In genomic region chr6:113082691-113083090, GRCh38 we compare ENCODE assay signal across 17 cellular contexts.
DNase-seq lines count a peak whose midpoint lies in the region; ATAC-seq and TF ChIP-seq lines count a peak whose summit lies in the region.
"Had no signal": no experiment of that assay in that cellular context is flagged by ENCODE, and none has a peak within 500 bp of the region (broad histone marks: within the 10 kb centered on the region; RNA-seq: fewer than 3 reads in every experiment).

No MANE protein-coding gene starts in this region.

- H3K4me1 ChIP-seq in IMR-90 (ENCODE audit: control insufficient read depth, insufficient read depth, low read length): no peaks in the 10 kb centered on the region
- no peaks in the 10 kb centered on the region for H3K4me1 ChIP-seq in mesendoderm (ENCODE audit: control insufficient read depth, low read depth, low read length)
- H3K4me1 ChIP-seq in mesenchymal stem cell (ENCODE audit: control insufficient read depth, insufficient read depth, low read depth, low read length): no peaks in the 10 kb centered on the region
- H3K4me1 ChIP-seq: colonic mucosa had no signal

- no peak overlapping the region for H3K14ac ChIP-seq in IMR-90 (replicated peaks; ENCODE audit: low read depth, low read length)
- H3K14ac ChIP-seq in mesenchymal stem cell (ENCODE audit: low read length in 2 of 2): no peak overlapping the region

- no peak overlapping the region for H3K18ac ChIP-seq in IMR-90 (ENCODE audit: low read depth, low read length)
- no peak overlapping the region for H3K18ac ChIP-seq in mesendoderm (ENCODE audit: low read length)
- H3K18ac ChIP-seq in mesenchymal stem cell (ENCODE audit: low read depth in 1 of 2, low read length in 2 of 2): no peak overlapping the region

- H3K23ac ChIP-seq in IMR-90 (ENCODE audit: low read depth, low read length) (no peak overlapping the region), mesendoderm (ENCODE audit: low read length) (no peak overlapping the region), mesenchymal stem cell (ENCODE audit: low read length in 2 of 2) (no peak overlapping the region)

- H4K8ac ChIP-seq in IMR-90 (ENCODE audit: low read depth in 2 of 2, low read length in 2 of 2) (no peak overlapping the region), mesendoderm (ENCODE audit: low read depth, low read length) (no peak overlapping the region), mesenchymal stem cell (ENCODE audit: low read length) (no peak overlapping the region)

- TF ChIP-seq CTCF in AG10803 (conservative IDR thresholded peaks at IDR 0.05; ENCODE audit: low read length): no peak
- no peak for TF ChIP-seq CTCF in IMR-90 (conservative IDR thresholded peaks at IDR 0.05; ENCODE audit: low read depth, low read length)

- H4K91ac ChIP-seq in IMR-90 (ENCODE audit: insufficient read depth, low read depth, low read length): no peak overlapping the region
- no peak overlapping the region for H4K91ac ChIP-seq in mesenchymal stem cell (ENCODE audit: low read length)

- H2BK120ac ChIP-seq in IMR-90 (ENCODE audit: low read depth, low read length) (no peak overlapping the region), mesendoderm (ENCODE audit: low read depth, low read length) (no peak overlapping the region), mesenchymal stem cell (ENCODE audit: low read depth, low read length) (no peak overlapping the region)

- H3K9ac ChIP-seq in IMR-90 (ENCODE audit: low read depth, low read length) (no peak overlapping the region), mesendoderm (ENCODE audit: low read length) (no peak overlapping the region), mesenchymal stem cell (ENCODE audit: low read length) (no peak overlapping the region)

- DNase-seq in AG10803 (ENCODE audit: low read depth) (peak; percentile 59), IMR-90 (peak; percentile 69), dermis blood vessel endothelial cell (peak; percentile 36), mesendoderm (peak; percentile 4), OCI-M1 (lab: John Stamatoyannopoulos, UW) (no peak), mesenchymal stem cell (no peak), HT-29 (ENCODE audit: low spot score) (no peak)
- DNase-seq: activated CD4-positive, alpha-beta T cell treated with anti-CD3 and anti-CD28 coated beads, Interleukin-2, amount 50 U/mL, for 4 hours; colonic mucosa; hypothalamus; left ventricle myocardium superior; NCI-H1417; right cardiac atrium; stimulated activated CD4-positive, alpha-beta T cell treated with anti-CD3 and anti-CD28 coated beads, Interleukin-2, amount 100 ng/mL, for 48 hours; stimulated activated CD8-positive, alpha-beta memory T cell treated with anti-CD3 and anti-CD28 coated beads, Interleukin-4, amount 100 ng/mL, for 48 hours had no signal

- H4K5ac ChIP-seq in IMR-90 (ENCODE audit: low read depth, low read length) (no peak overlapping the region), mesendoderm (ENCODE audit: low read length) (no peak overlapping the region)

- no peak overlapping the region for H2BK20ac ChIP-seq in IMR-90 (ENCODE audit: low read depth, low read length)

- TF ChIP-seq RAD21 in IMR-90 (IDR thresholded peaks at IDR 0.05; ENCODE audit: low read length): no peak

- WGBS in IMR-90 (ENCODE audit: extremely low coverage in 2 of 2, insufficient read length in 1 of 2), 2 experiments: no CpG with 5 or more reads among the region's 3 CpGs
- no CpG with 5 or more reads among the region's 3 CpGs for WGBS in mesendoderm (ENCODE audit: extremely low coverage, insufficient coverage, low lambda C conversion rate)
- WGBS in mesenchymal stem cell: 11% methylated on average over 3 of the region's 3 CpGs

- no peaks in the 10 kb centered on the region for H4K20me1 ChIP-seq in IMR-90 (ENCODE audit: insufficient read depth, low read length)

- 0 out of 2 replicates have a peak, but pooled peaks have one; percentile 27 for ATAC-seq in IMR-90 (ENCODE audit: low read depth)
- ATAC-seq in GM18873 (IDR thresholded peaks at IDR 0.05; ENCODE audit: low FRiP score, unreplicated experiment): no peak
- ATAC-seq: left ventricle myocardium superior, right cardiac atrium had no signal

- TF ChIP-seq POLR2A in IMR-90 (IDR thresholded peaks at IDR 0.05; ENCODE audit: low read depth, low read length): no peak

- H3K4me2 ChIP-seq in IMR-90 (ENCODE audit: low read depth, low read length) (no peak overlapping the region), mesendoderm (ENCODE audit: low read length) (no peak overlapping the region), mesenchymal stem cell (ENCODE audit: low read length, poor library complexity, severe bottlenecking) (no peak overlapping the region)

- BruUV-seq in IMR-90 (replicated peaks; lab: Mats Ljungman, UMichigan): no TSS peak

- no peak overlapping the region for H2BK12ac ChIP-seq in mesenchymal stem cell (ENCODE audit: low read length in 2 of 2)

- H3K27me3 ChIP-seq in IMR-90 (ENCODE audit: control insufficient read depth, insufficient read depth, low read length) (no peaks in the 10 kb centered on the region), mesendoderm (ENCODE audit: insufficient read depth, low read length, poor library complexity) (no peaks in the 10 kb centered on the region), mesenchymal stem cell (ENCODE audit: control insufficient read depth in 1 of 2, insufficient read depth in 1 of 2, low read length in 2 of 2) (no peaks in the 10 kb centered on the region)
- H3K27me3 ChIP-seq: colonic mucosa had no signal

- H3K27ac ChIP-seq in IMR-90 (ENCODE audit: insufficient read depth, low read length) (no peak overlapping the region), mesendoderm (ENCODE audit: low read depth, low read length) (no peak overlapping the region), mesenchymal stem cell (ENCODE audit: low read length, poor library complexity, severe bottlenecking) (no peak overlapping the region)
- H3K27ac ChIP-seq: colonic mucosa, thoracic aorta had no signal

- CTCF ChIA-PET in IMR-90 (lab: Yijun Ruan, JAX): no interaction called here

- H2AFZ ChIP-seq in IMR-90 (replicated peaks; ENCODE audit: low read length, poor library complexity) (no peak overlapping the region), mesenchymal stem cell (ENCODE audit: low read depth, low read length) (no peak overlapping the region)

- dilution Hi-C loops in IMR-90 (cut with HindIII; ENCODE audit: low sequenced_read_pairs, unreplicated experiment): no loop called here

- intact Hi-C loops in IMR-90 (cut with micrococcal nuclease): no loop called here

- POLR2A ChIA-PET in IMR-90 (lab: Charles Lee; ENCODE audit: unreplicated experiment): no interaction called here

- H3K4ac ChIP-seq in IMR-90 (ENCODE audit: low read depth, low read length) (no peak overlapping the region), mesendoderm (ENCODE audit: low read depth, low read length) (no peak overlapping the region), mesenchymal stem cell (ENCODE audit: low read depth in 1 of 2, low read length in 2 of 2) (no peak overlapping the region)

- no peaks in the 10 kb centered on the region for H3K9me3 ChIP-seq in IMR-90 (ENCODE audit: control insufficient read depth, insufficient read depth, low read length)
- no peaks in the 10 kb centered on the region for H3K9me3 ChIP-seq in mesenchymal stem cell (ENCODE audit: control insufficient read depth, low read length)
- H3K9me3 ChIP-seq: colonic mucosa, thoracic aorta had no signal

- H2BK15ac ChIP-seq in IMR-90 (ENCODE audit: low read depth, low read length): no peak overlapping the region
- no peak overlapping the region for H2BK15ac ChIP-seq in mesendoderm (replicated peaks; ENCODE audit: low read depth)
- no peak overlapping the region for H2BK15ac ChIP-seq in mesenchymal stem cell (ENCODE audit: low read depth, poor library complexity, severe bottlenecking)

- H3K4me3 ChIP-seq in AG10803 (ENCODE audit: low read length): no peak overlapping the region
- no peak overlapping the region for H3K4me3 ChIP-seq in IMR-90 (ENCODE audit: insufficient read depth, low read depth, low read length)
- no peak overlapping the region for H3K4me3 ChIP-seq in mesendoderm (ENCODE audit: low read length)
- no peak overlapping the region for H3K4me3 ChIP-seq in mesenchymal stem cell (ENCODE audit: insufficient read depth in 1 of 2, low read depth in 1 of 2, low read length in 2 of 2)
- H3K4me3 ChIP-seq: colonic mucosa, thoracic aorta had no signal

- H2BK5ac ChIP-seq in IMR-90 (ENCODE audit: low read depth, low read length, poor library complexity, severe bottlenecking) (no peak overlapping the region), mesendoderm (ENCODE audit: low read length) (no peak overlapping the region), mesenchymal stem cell (ENCODE audit: low read depth, low read length, poor library complexity, severe bottlenecking) (no peak overlapping the region)

- in situ Hi-C loops in IMR-90 (cut with MboI; ENCODE audit: low sequenced_read_pairs): no loop called here

- no peak overlapping the region for H2AK9ac ChIP-seq in IMR-90 (replicated peaks; ENCODE audit: low read depth, low read length, poor library complexity)

- H3K79me1 ChIP-seq in IMR-90 (ENCODE audit: low read depth in 1 of 2, low read length in 2 of 2): no peaks in the 10 kb centered on the region
- H3K79me1 ChIP-seq in mesendoderm (ENCODE audit: low read length): no peaks in the 10 kb centered on the region
- H3K79me1 ChIP-seq in mesenchymal stem cell (replicated peaks; ENCODE audit: low read length, poor library complexity, severe bottlenecking): no peaks in the 10 kb centered on the region

- H3K56ac ChIP-seq in IMR-90 (ENCODE audit: extremely low read depth, insufficient read depth, low read length) (no peak overlapping the region), mesendoderm (ENCODE audit: low read length) (no peak overlapping the region)

- no peaks in the 10 kb centered on the region for H3K9me1 ChIP-seq in IMR-90 (ENCODE audit: insufficient read depth, low read length)

- no peaks in the 10 kb centered on the region for H3K36me3 ChIP-seq in IMR-90 (ENCODE audit: control insufficient read depth, insufficient read depth, low read length)
- no peaks in the 10 kb centered on the region for H3K36me3 ChIP-seq in mesendoderm (ENCODE audit: control insufficient read depth, insufficient read depth, low read length)
- no peaks in the 10 kb centered on the region for H3K36me3 ChIP-seq in mesenchymal stem cell (ENCODE audit: control insufficient read depth in 1 of 2, insufficient read depth in 2 of 2, low read depth in 1 of 2, low read length in 2 of 2)
- H3K36me3 ChIP-seq: colonic mucosa, thoracic aorta had no signal

- H2AK5ac ChIP-seq in IMR-90 (ENCODE audit: low read depth, low read length) (no peak overlapping the region), mesendoderm (ENCODE audit: low read length) (no peak overlapping the region), mesenchymal stem cell (ENCODE audit: low read length, severe bottlenecking) (no peak overlapping the region)

- H3K79me2 ChIP-seq in mesendoderm (ENCODE audit: control insufficient read depth, insufficient read depth, low read length): no peaks in the 10 kb centered on the region

TF ChIP-seq in IMR-90, 13 proteins besides CTCF, POLR2A, EP300 and RAD21:
- TF ChIP-seq MAFK (IDR thresholded peaks at IDR 0.05; ENCODE audit: low read depth, low read length) (peak; percentile 98), RFX5 (IDR thresholded peaks at IDR 0.05; ENCODE audit: low read depth, low read length) (no peak), RCOR1 (IDR thresholded peaks at IDR 0.05; ENCODE audit: insufficient replicate concordance, low read length) (no peak)

Comparison
In these comparisons a context has a peak if more than half of its experiments do, and no peak if none do; other contexts are left out.
1. DNase-seq: peak in AG10803 (single experiment), IMR-90 (single experiment), dermis blood vessel endothelial cell (single experiment) and mesendoderm (single experiment); none in OCI-M1 (single experiment), mesenchymal stem cell (single experiment) and HT-29 (single experiment).